Comparison of ENCODE assay signal across 8 cellular contexts in the genomic region with DNA sequence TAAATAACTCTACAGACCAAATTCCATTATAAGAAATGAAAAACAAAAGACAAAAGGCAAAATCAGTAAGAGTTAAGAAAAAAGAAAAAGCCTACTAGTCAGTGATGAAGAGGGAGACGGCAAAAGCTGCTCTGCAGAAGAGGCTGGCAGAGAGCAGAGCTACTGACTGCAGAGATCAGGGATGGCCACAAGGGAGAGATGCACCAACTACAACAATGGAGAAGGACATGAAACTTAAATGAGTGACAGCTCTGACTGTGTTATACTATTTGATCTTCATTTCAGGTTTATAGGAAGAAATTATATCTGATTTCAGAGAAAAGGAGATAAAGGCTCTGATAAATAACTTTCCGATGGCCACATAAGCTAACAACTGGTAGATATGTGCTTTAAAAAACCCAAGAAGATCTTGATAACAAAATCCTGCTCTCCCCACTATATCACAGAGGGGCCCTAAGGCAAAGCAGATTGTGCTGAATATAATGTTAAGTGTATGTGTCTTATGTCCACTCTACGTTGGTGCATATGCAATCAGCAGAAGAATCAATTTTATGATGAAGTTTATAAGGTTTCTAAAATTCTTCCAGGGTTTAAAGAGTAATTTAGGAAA. TPM values are rescaled to one million over a fixed set of nuclear protein-coding genes. Genes with fewer than 3 reads are reported as not detected.
DNase-seq lines count a peak whose midpoint lies in the region; ATAC-seq and TF ChIP-seq lines count a peak whose summit lies in the region.

No MANE protein-coding gene starts in this region.

- TF ChIP-seq CTCF in RWPE2 (IDR thresholded peaks at IDR 0.05; ENCODE audit: poor library complexity, severe bottlenecking) (peak; percentile 25), fibroblast of the aortic adventitia (IDR thresholded peaks at IDR 0.05; ENCODE audit: insufficient read depth, low read length) (peak; percentile 40)

- ATAC-seq in RWPE2 (ENCODE audit: low read depth) = peak; percentile 80
- ATAC-seq in stimulated activated naive CD8-positive, alpha-beta T cell treated with anti-CD3 and anti-CD28 coated beads, Interleukin-15, Interleukin-2, amounts not matched to agents 100 U/mL and 50 U/mL, for 24 hours = peak; percentile 61

- H3K36me3 ChIP-seq in H7 (replicated peaks; ENCODE audit: control insufficient read depth, insufficient read depth, low read length) = peaks cover 2% of the 10 kb centered on the region
- H3K36me3 ChIP-seq in RWPE2 (ENCODE audit: low read depth) = peaks cover 90% of the 10 kb centered on the region

- H3K9me3 ChIP-seq in RWPE2 (ENCODE audit: severe bottlenecking) = no peaks in the 10 kb centered on the region

- H3K4me1 ChIP-seq in RWPE2 (ENCODE audit: insufficient read depth, poor library complexity, severe bottlenecking) = no peaks in the 10 kb centered on the region

- H3K4me3 ChIP-seq in H7 (ENCODE audit: insufficient read depth, low read depth, low read length) (no peak overlapping the region), RWPE2 (ENCODE audit: severe bottlenecking) (no peak overlapping the region), fibroblast of the aortic adventitia (ENCODE audit: low read depth, low read length) (no peak overlapping the region)

- DNase-seq in DMS114 treated with DMSO at 0.1 percent for 48 hours (lab: John Stamatoyannopoulos, UW; ENCODE audit: unreplicated experiment) (peak; percentile 39), H7 (peak; percentile 16), RWPE2 (ENCODE audit: low spot score) (no peak), fibroblast of the aortic adventitia (ENCODE audit: low read depth) (no peak), SKM-1 (lab: John Stamatoyannopoulos, UW; ENCODE audit: unreplicated experiment) (no peak), GM19240 (ENCODE audit: insufficient read length, low spot score) (no peak)
- DNase-seq in stimulated activated naive CD8-positive, alpha-beta T cell treated with anti-CD3 and anti-CD28 coated beads, Interleukin-15, Interleukin-2, amounts not matched to agents 100 U/mL and 50 U/mL, for 24 hours = no peak
- DNase-seq in stimulated activated CD4-positive, alpha-beta T cell treated with anti-CD3 and anti-CD28 coated beads, Interleukin-12 subunit alpha, Interleukin-12 subunit beta, amount 100 ng/mL, for 4 hours = no peak

- H3K27ac ChIP-seq in RWPE2 (ENCODE audit: poor library complexity, severe bottlenecking) = no peak overlapping the region

- no peaks in the 10 kb centered on the region for H3K27me3 ChIP-seq in H7 (ENCODE audit: control insufficient read depth, insufficient read depth, low read length)
- H3K27me3 ChIP-seq in RWPE2 (ENCODE audit: insufficient read depth, poor library complexity, severe bottlenecking) = no peaks in the 10 kb centered on the region

RNA-seq across cellular contexts. Expression of a gene that starts 58.4 kb away (rescaled TPM):
- 47.5 and 63.5 TPM in 2 replicates for total RNA-seq in H7 (2014; rRNA removed; shearing (Covaris generic))
- 14.5 and 22.9 TPM in 2 replicates for total RNA-seq in fibroblast of the aortic adventitia (ENCODE audit: low replicate concordance)

Comparison
In these comparisons a context has a peak if more than half of its experiments do, and no peak if none do; other contexts are left out.
1. DNase-seq: peak in DMS114 treated with DMSO at 0.1 percent for 48 hours (single experiment) and H7 (single experiment); none in RWPE2 (single experiment), fibroblast of the aortic adventitia (single experiment), stimulated activated naive CD8-positive, alpha-beta T cell treated with anti-CD3 and anti-CD28 coated beads, Interleukin-15, Interleukin-2, amounts not matched to agents 100 U/mL and 50 U/mL, for 24 hours (single experiment), SKM-1 (single experiment), GM19240 (single experiment) and stimulated activated CD4-positive, alpha-beta T cell treated with anti-CD3 and anti-CD28 coated beads, Interleukin-12 subunit alpha, Interleukin-12 subunit beta, amount 100 ng/mL, for 4 hours (single experiment).